ENCODE assay signal across 17 cellular contexts in genomic region chr11:61460474-61460881, GRCh38. TPM values are rescaled to one million over a fixed set of nuclear protein-coding genes. Genes with fewer than 3 reads are reported as not detected.
DNase-seq lines count a peak whose midpoint lies in the region; ATAC-seq, FAIRE-seq and TF ChIP-seq lines count a peak whose summit lies in the region.
"Had no signal": no experiment of that assay in that cellular context is flagged by ENCODE, and none has a peak within 500 bp of the region (broad histone marks: within the 10 kb centered on the region; RNA-seq: fewer than 3 reads in every experiment).

No MANE protein-coding gene starts in this region.

- FAIRE-seq in kidney (lab: Jason Lieb, UNC): no peak

- H3K4me3 ChIP-seq in astrocyte of the cerebellum (ENCODE audit: low read depth, low read length) (no peak overlapping the region), kidney (ENCODE audit: low read length in 2 of 2) (no peak overlapping the region)

- no peak overlapping the region for H3K27ac ChIP-seq in kidney (ENCODE audit: low read depth in 2 of 2, low read length in 2 of 2)

- ATAC-seq in T-helper 17 cell: no peak
- no peak for ATAC-seq in GM19324 (IDR thresholded peaks at IDR 0.05; ENCODE audit: low FRiP score, unreplicated experiment)

- H3K9me3 ChIP-seq in T-helper 17 cell (ENCODE audit: control insufficient read depth, low read length, poor library complexity, severe bottlenecking) (no peaks in the 10 kb centered on the region), kidney (ENCODE audit: control insufficient read depth in 1 of 2, low read length in 2 of 2) (no peaks in the 10 kb centered on the region)

- H3K4me1 ChIP-seq in kidney (ENCODE audit: control insufficient read depth in 1 of 2, insufficient read depth in 1 of 2, low read depth in 1 of 2, low read length in 2 of 2): no peaks in the 10 kb centered on the region

- TF ChIP-seq CTCF in astrocyte of the cerebellum (IDR thresholded peaks at IDR 0.05; ENCODE audit: low read depth, low read length, missing control alignments) (no peak), kidney (IDR thresholded peaks at IDR 0.05; ENCODE audit: borderline replicate concordance, extremely low read depth, insufficient read depth) (no peak)

- peaks cover 10% of the 10 kb centered on the region for H3K4me1 Mint-ChIP-seq in T-helper 17 cell

- intact Hi-C loops in kidney (cut with DNase I): no loop called here

- no peak overlapping the region for H3K27ac Mint-ChIP-seq in T-helper 17 cell
- H3K27ac Mint-ChIP-seq: activated T-helper 1 cell treated with anti-CD3 and anti-CD28 coated beads, Interleukin-12 subunit alpha, Interleukin-12 subunit beta, Interleukin-2, Interleukin-4 antibody, amounts not matched to agents 30 ng/mL and 10 ng/mL and 1 ng/mL, durations not matched to agents 14 hours and 24 hours and 36 hours; dendritic cell treated with granulocyte-macrophage colony-stimulating factor and Interleukin-4, amounts not matched to agents 40 ng/mL and 50 ng/mL, for 4 days had no signal

- H3K27me3 Mint-ChIP-seq in T-helper 17 cell: no peaks in the 10 kb centered on the region
- H3K27me3 Mint-ChIP-seq: dendritic cell treated with granulocyte-macrophage colony-stimulating factor and Interleukin-4, amounts not matched to agents 40 ng/mL and 50 ng/mL, for 4 days had no signal

- H3K36me3 ChIP-seq in kidney (ENCODE audit: control insufficient read depth in 1 of 2, insufficient read depth in 2 of 2, low read length in 2 of 2): no peaks in the 10 kb centered on the region

- peaks cover 8% of the 10 kb centered on the region for H3K36me3 Mint-ChIP-seq in T-helper 17 cell (ENCODE audit: low read depth)

- H3K4me3 Mint-ChIP-seq in T-helper 17 cell: no peak overlapping the region
- H3K4me3 Mint-ChIP-seq: activated T-helper 1 cell treated with anti-CD3 and anti-CD28 coated beads, Interleukin-12 subunit alpha, Interleukin-12 subunit beta, Interleukin-2, Interleukin-4 antibody, amounts not matched to agents 30 ng/mL and 10 ng/mL and 1 ng/mL, durations not matched to agents 14 hours and 24 hours and 36 hours; dendritic cell treated with granulocyte-macrophage colony-stimulating factor and Interleukin-4, amounts not matched to agents 40 ng/mL and 50 ng/mL, for 4 days; H9 had no signal

- H3K9ac ChIP-seq in kidney (ENCODE audit: low read length in 2 of 2): no peak overlapping the region

- DNase-seq in AG20443 (ENCODE audit: low spot score): peak; percentile 61
- DNase-seq in NCI-H2107 (lab: John Stamatoyannopoulos, UW): peak; percentile 55
- peak; percentile 16 for DNase-seq in astrocyte of the cerebellum (ENCODE audit: low read depth)
- peak; percentile 69 for DNase-seq in medulla oblongata (ENCODE audit: extremely low spot score)
- DNase-seq in T-helper 17 cell: no peak
- no peak for DNase-seq in kidney
- no peak for DNase-seq in activated CD4-positive, alpha-beta T cell treated with anti-CD3 and anti-CD28 coated beads for 4 hours
- DNase-seq: activated CD4-positive, alpha-beta T cell treated with anti-CD3 and anti-CD28 coated beads, Interleukin-2, amount 50 U/mL, for 1 hour; Calu3; H9; mesendoderm; NCI-H1436; occipital lobe; T-helper 9 cell had no signal

- in situ Hi-C loops in astrocyte of the cerebellum (cut with HindIII; ENCODE audit: low sequenced_read_pairs): loop anchor here (5.0 kb wide), 1 partner anchor 52 kb away; no protein-coding TSS in a partner anchor

RNA-seq across cellular contexts. Expression of gene SDHAF2, which starts 30.6 kb away (rescaled TPM):
- total RNA-seq in T-helper 17 cell (10 to 100 TPM; 31.1 to 32.7 TPM), kidney (40.7 TPM)
- polyA plus RNA-seq in kidney (ENCODE audit: insufficient read depth, low read depth, low replicate concordance): 77.1 TPM

RNA-seq across cellular contexts. Expression of gene CPSF7, which starts 30.7 kb away (rescaled TPM):
- total RNA-seq in T-helper 17 cell: 100 to 1,000 TPM in 1 of 2 donors, 10 to 100 TPM in 1; 94.7 to 104 TPM
- 94.5 TPM for total RNA-seq in kidney
- 28.4 TPM for polyA plus RNA-seq in kidney (ENCODE audit: insufficient read depth, low read depth, low replicate concordance)

RNA-seq across cellular contexts. Expression of gene LRRC10B, which starts 48.1 kb away (rescaled TPM):
- total RNA-seq in T-helper 17 cell (not detected), kidney (2.9 TPM)
- 1.0 TPM for polyA plus RNA-seq in kidney (ENCODE audit: insufficient read depth, low read depth, low replicate concordance)
- total RNA-seq: activated T-helper 1 cell treated with anti-CD3 and anti-CD28 coated beads, Interleukin-12 subunit alpha, Interleukin-12 subunit beta, Interleukin-2, Interleukin-4 antibody, amounts not matched to agents 30 ng/mL and 10 ng/mL and 1 ng/mL, durations not matched to agents 14 hours and 24 hours and 36 hours; Calu3 had no signal

Comparison
In these comparisons a context has a peak if more than half of its experiments do, and no peak if none do; other contexts are left out.
1. DNase-seq: peak in AG20443 (single experiment), NCI-H2107 (single experiment), astrocyte of the cerebellum (single experiment) and medulla oblongata (single experiment); none in T-helper 17 cell (0 of 3), kidney (single experiment) and activated CD4-positive, alpha-beta T cell treated with anti-CD3 and anti-CD28 coated beads for 4 hours (0 of 2).